10 cellular contexts compared by ENCODE assay signal in the genomic region with DNA sequence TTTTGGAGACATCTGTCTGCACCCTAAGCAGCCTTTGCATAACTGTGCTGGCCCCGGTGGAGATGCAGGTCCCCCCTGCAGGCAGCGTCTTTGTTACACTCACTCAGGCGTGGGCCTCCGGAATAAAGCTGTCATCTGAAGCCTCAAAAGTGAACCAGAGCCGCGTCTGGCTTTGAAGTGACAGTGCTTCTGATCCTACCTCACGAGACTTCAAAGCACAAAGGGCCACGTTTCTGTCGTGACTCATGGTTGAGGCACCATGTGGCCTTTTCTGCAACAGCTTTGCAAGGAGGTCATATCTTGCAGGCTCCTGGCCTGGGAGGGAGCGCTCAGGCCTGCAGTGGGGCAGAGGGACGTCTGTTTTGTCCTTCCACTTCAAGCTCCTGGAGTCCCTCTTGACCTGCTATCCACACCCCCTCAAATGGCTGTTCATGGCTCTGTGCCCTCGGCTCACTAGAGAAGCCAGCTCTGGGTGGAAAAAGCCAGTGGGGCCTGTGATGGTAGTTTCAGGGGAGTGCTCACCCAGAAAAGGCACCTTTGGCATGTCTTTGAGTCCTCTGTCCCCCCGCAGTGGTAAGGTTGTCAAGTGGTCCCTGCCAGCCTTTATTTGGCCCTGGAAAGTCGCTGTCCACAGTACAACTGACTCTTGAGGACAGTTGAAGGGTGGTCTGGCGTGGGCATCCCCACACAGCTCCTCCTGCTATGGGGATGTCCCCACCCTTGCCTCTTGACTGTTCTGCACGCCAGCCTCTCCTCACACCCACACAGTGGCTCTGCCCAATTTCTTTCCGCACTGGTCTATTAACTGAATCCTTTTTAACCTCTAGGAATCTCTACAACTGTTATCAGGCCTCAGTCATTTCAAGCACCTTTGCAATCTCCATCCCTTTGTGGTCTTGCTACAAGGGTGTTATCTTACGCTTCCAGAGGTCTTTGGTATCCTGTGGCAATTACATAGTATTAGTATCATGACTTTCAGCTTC.
DNase-seq lines count a peak whose midpoint lies in the region; TF ChIP-seq lines count a peak whose summit lies in the region.
"Had no signal": no experiment of that assay in that cellular context is flagged by ENCODE, and none has a peak within 500 bp of the region (broad histone marks: within the 10 kb centered on the region; RNA-seq: fewer than 3 reads in every experiment).

No MANE protein-coding gene starts in this region.

- peak overlapping the region; percentile 81 for H3K4me3 ChIP-seq in NB4 (ENCODE audit: low read depth, low read length)
- H3K4me3 ChIP-seq: heart left ventricle, uterus had no signal

- TF ChIP-seq POLR2A in NB4 (IDR thresholded peaks at IDR 0.05; ENCODE audit: extremely low read depth, insufficient read length): no peak

- DNase-seq in NB4 (ENCODE audit: low read depth) (peak; percentile 80), activated T-cell treated with anti-CD3 and anti-CD28 coated beads for 1 hour (ENCODE audit: low read depth) (peak; percentile 72), islet precursor cell (peak; percentile 95), GF-D8 (lab: John Stamatoyannopoulos, UW) (no peak), DMS 273 (lab: John Stamatoyannopoulos, UW; ENCODE audit: unreplicated experiment) (no peak), NCI-H524 (lab: John Stamatoyannopoulos, UW) (no peak), iPS-NIHi11 (ENCODE audit: low spot score) (no peak)
- DNase-seq in stimulated activated CD8-positive, alpha-beta memory T cell treated with anti-CD3 and anti-CD28 coated beads, Interleukin-4, amount 100 ng/mL, for 4 hours (ENCODE audit: low read depth in 2 of 2, low spot score in 1 of 2): peak; percentile 82 to 90

- no peak for TF ChIP-seq CTCF in NB4 (IDR thresholded peaks at IDR 0.05; ENCODE audit: low read depth, low read length)

Comparison
In these comparisons a context has a peak if more than half of its experiments do, and no peak if none do; other contexts are left out.
1. DNase-seq: peak in NB4 (single experiment), activated T-cell treated with anti-CD3 and anti-CD28 coated beads for 1 hour (single experiment), islet precursor cell (single experiment) and stimulated activated CD8-positive, alpha-beta memory T cell treated with anti-CD3 and anti-CD28 coated beads, Interleukin-4, amount 100 ng/mL, for 4 hours (2 of 2); none in GF-D8 (single experiment), DMS 273 (single experiment), NCI-H524 (0 of 2) and iPS-NIHi11 (single experiment).